In genomic region chr11:554824-555499, GRCh38 we compare ENCODE assay signal across 1 cellular context.
TF ChIP-seq lines count a peak whose summit lies in the region.

No MANE protein-coding gene starts in this region.

TF ChIP-seq in HepG2, 621 proteins besides CTCF, POLR2A, EP300 and RAD21 (continued from another document):
- no peak for TF ChIP-seq ZBED4 (CRISPR knock-in tag; IDR thresholded peaks at IDR 0.05; ENCODE audit: borderline replicate concordance)
